In the genomic region with DNA sequence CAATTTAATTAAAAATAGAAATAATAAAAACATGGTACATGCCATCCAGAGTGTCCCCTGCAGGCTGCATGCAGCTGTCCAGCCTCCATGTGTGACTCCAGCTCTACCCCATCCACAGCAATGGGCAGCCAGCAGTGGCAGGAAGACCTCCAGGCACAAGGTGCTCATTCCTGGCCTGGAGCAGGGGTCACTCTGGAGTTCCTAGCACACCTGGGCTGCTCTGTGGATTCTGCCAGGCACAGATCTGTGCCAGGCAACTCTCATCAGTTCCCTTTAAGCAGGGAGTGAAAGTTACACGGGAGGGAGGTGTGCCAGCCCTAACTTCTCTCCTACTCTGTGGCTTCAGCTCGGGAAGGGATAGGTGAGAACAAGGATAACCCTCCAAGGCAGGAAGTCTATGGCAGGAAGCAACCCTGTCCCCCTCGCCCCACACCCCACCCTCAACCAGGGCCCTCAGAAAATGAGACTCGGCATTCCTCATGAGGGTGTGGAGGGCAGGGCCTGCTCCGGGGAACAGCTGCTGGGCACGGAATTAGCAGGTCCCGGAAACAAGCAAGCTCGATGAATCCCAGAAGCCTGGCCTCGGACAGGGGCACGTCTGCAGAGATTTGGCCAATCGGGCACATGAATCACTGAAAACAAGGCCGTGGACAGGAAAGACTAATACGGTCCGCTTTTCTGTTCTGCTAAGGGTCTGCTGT, we compare ENCODE assay signal across 15 cellular contexts. TPM values are rescaled to one million over a fixed set of nuclear protein-coding genes. Genes with fewer than 3 reads are reported as not detected.
DNase-seq lines count a peak whose midpoint lies in the region; ATAC-seq, FAIRE-seq and TF ChIP-seq lines count a peak whose summit lies in the region.
"Had no signal": no experiment of that assay in that cellular context is flagged by ENCODE, and none has a peak within 500 bp of the region (broad histone marks: within the 10 kb centered on the region; RNA-seq: fewer than 3 reads in every experiment).

No MANE protein-coding gene starts in this region.

- POLR2A ChIA-PET in naive thymus-derived CD4-positive, alpha-beta T cell (lab: Charles Lee), result no interaction called here

- H3K27me3 Mint-ChIP-seq in naive thymus-derived CD4-positive, alpha-beta T cell, result peaks cover 17 to 34% (median 26%) of the 10 kb centered on the region in 5 donors

- no peaks in the 10 kb centered on the region for H3K9me3 Mint-ChIP-seq in naive thymus-derived CD4-positive, alpha-beta T cell

- WGBS in small intestine, 3 donors, result 4 to 30% (median 24%) methylated on average over 14 of the region's 14 CpGs

- no peaks in the 10 kb centered on the region for H3K36me3 Mint-ChIP-seq in naive thymus-derived CD4-positive, alpha-beta T cell

- H3K27ac ChIP-seq in ascending aorta, result peak overlapping the region; percentile 89 to 95
- peak overlapping the region; percentile 5 for H3K27ac ChIP-seq in lower lobe of right lung
- H3K27ac ChIP-seq in small intestine (ENCODE audit: low read depth in 1 of 2, low read length in 1 of 2), result no peak overlapping the region
- no peak overlapping the region for H3K27ac ChIP-seq in naive thymus-derived CD4-positive, alpha-beta T cell (ENCODE audit: low read depth, low read length)
- H3K27ac ChIP-seq: C4-2B had no signal

- H3K27me3 ChIP-seq in ascending aorta, result no peaks in the 10 kb centered on the region
- H3K27me3 ChIP-seq in lower lobe of right lung (ENCODE audit: low read depth), result no peaks in the 10 kb centered on the region
- H3K27me3 ChIP-seq in small intestine (ENCODE audit: control insufficient read depth in 2 of 2, insufficient read depth in 2 of 2, low read length in 2 of 2), result no peaks in the 10 kb centered on the region
- no peaks in the 10 kb centered on the region for H3K27me3 ChIP-seq in naive thymus-derived CD4-positive, alpha-beta T cell (ENCODE audit: control insufficient read depth in 2 of 2, insufficient read depth in 2 of 2, low read length in 2 of 2)

- no peak overlapping the region for H3K27ac Mint-ChIP-seq in naive thymus-derived CD4-positive, alpha-beta T cell

- H3K36me3 ChIP-seq in ascending aorta, result peaks cover 6 to 11% of the 10 kb centered on the region in 2 donors
- no peaks in the 10 kb centered on the region for H3K36me3 ChIP-seq in lower lobe of right lung
- H3K36me3 ChIP-seq in small intestine (ENCODE audit: control insufficient read depth in 2 of 2, insufficient read depth in 2 of 2, low read length in 2 of 2), result no peaks in the 10 kb centered on the region
- no peaks in the 10 kb centered on the region for H3K36me3 ChIP-seq in naive thymus-derived CD4-positive, alpha-beta T cell (ENCODE audit: control insufficient read depth in 2 of 3, insufficient read depth in 3 of 3, low read length in 3 of 3)

- H3K9me3 ChIP-seq in ascending aorta (no peaks in the 10 kb centered on the region), lower lobe of right lung (no peaks in the 10 kb centered on the region), small intestine (ENCODE audit: control insufficient read depth, low read depth) (no peaks in the 10 kb centered on the region)
- no peaks in the 10 kb centered on the region for H3K9me3 ChIP-seq in naive thymus-derived CD4-positive, alpha-beta T cell (ENCODE audit: control insufficient read depth in 2 of 3, low read length in 3 of 3)

- H3K4me1 Mint-ChIP-seq in naive thymus-derived CD4-positive, alpha-beta T cell, result no peaks in the 10 kb centered on the region

- intact Hi-C loops in ascending aorta (cut with DNase I) (no loop called here), lower lobe of right lung (cut with DNase I) (no loop called here)
- intact Hi-C loops in naive thymus-derived CD4-positive, alpha-beta T cell (cut with micrococcal nuclease), result no loop called here

- CTCF ChIA-PET in naive thymus-derived CD4-positive, alpha-beta T cell (lab: Charles Lee), result no interaction called here

- ATAC-seq in lower lobe of right lung, result peak; percentile 70 to 90
- no peak for ATAC-seq in naive thymus-derived CD4-positive, alpha-beta T cell
- no peak for ATAC-seq in HG03520 (IDR thresholded peaks at IDR 0.05; ENCODE audit: unreplicated experiment)
- no peak for ATAC-seq in HG02870 (IDR thresholded peaks at IDR 0.05; ENCODE audit: unreplicated experiment)

- FAIRE-seq in HTR-8/SVneo (lab: Jason Lieb, UNC) (peak; percentile 42), small intestine (lab: Jason Lieb, UNC) (no peak)

- no peak overlapping the region for H3K4me3 Mint-ChIP-seq in naive thymus-derived CD4-positive, alpha-beta T cell

- peaks cover 21 to 53% of the 10 kb centered on the region in 2 donors for H3K4me1 ChIP-seq in ascending aorta
- H3K4me1 ChIP-seq in lower lobe of right lung, result no peaks in the 10 kb centered on the region
- H3K4me1 ChIP-seq in small intestine (ENCODE audit: control insufficient read depth in 2 of 2, insufficient read depth in 1 of 2, low read depth in 1 of 2, low read length in 1 of 2), result no peaks in the 10 kb centered on the region
- no peaks in the 10 kb centered on the region for H3K4me1 ChIP-seq in naive thymus-derived CD4-positive, alpha-beta T cell (ENCODE audit: control insufficient read depth in 2 of 2, insufficient read depth in 2 of 2, low read length in 2 of 2)

- DNase-seq in HTR-8/SVneo (ENCODE audit: insufficient read length, low spot score) (no peak), ascending aorta (ENCODE audit: low spot score in 2 of 2) (peak in 1 of 2 donors; percentile 82), lower lobe of right lung (no peak), small intestine (peak; percentile 73), RPMI8226 (no peak)
- DNase-seq in naive thymus-derived CD4-positive, alpha-beta T cell, result no peak
- DNase-seq: activated T-cell treated with anti-CD3 and anti-CD28 coated beads for 4 hours; effector CD8-positive, alpha-beta T cell; GDM1; head of caudate nucleus; NCI-H524 treated with DMSO at 0.1 percent for 48 hours; SIG-M5 had no signal

- H3K4me3 ChIP-seq in ascending aorta (peak overlapping the region; percentile 16 to 49), lower lobe of right lung (no peak overlapping the region), small intestine (ENCODE audit: low read depth in 1 of 2, low read length in 2 of 2) (no peak overlapping the region)
- H3K4me3 ChIP-seq in naive thymus-derived CD4-positive, alpha-beta T cell (ENCODE audit: low read length), result no peak overlapping the region

- TF ChIP-seq CTCF in ascending aorta (IDR thresholded peaks at IDR 0.05), result no peak
- TF ChIP-seq CTCF in lower lobe of right lung (IDR thresholded peaks at IDR 0.05), result no peak

RNA-seq across cellular contexts. Expression of a gene that starts 10.0 kb away (rescaled TPM):
- 86.7 TPM for total RNA-seq in ascending aorta
- 4.6 TPM for total RNA-seq in lower lobe of right lung
- 1 to 10 TPM in 1 of 3 donors, under 1 TPM in 2; 0.22 to 3.6 (median 0.81) TPM for polyA plus RNA-seq in small intestine
- total RNA-seq in naive thymus-derived CD4-positive, alpha-beta T cell, result under 1 TPM in 2 of 5 experiments, not detected in 3; 0.07 to 0.17 TPM
- not detected for polyA plus RNA-seq in naive thymus-derived CD4-positive, alpha-beta T cell

RNA-seq across cellular contexts. Expression of a gene that starts 33.6 kb away (rescaled TPM):
- total RNA-seq in ascending aorta (9.2 TPM), lower lobe of right lung (32.9 TPM)
- polyA plus RNA-seq in small intestine, result 10 to 100 TPM; 24.0 to 57.8 (median 54.6) TPM
- 100 to 1,000 TPM in 1 of 5 experiments, 10 to 100 TPM in 4; 25.0 to 115 (median 43.0) TPM for total RNA-seq in naive thymus-derived CD4-positive, alpha-beta T cell
- 10 to 100 TPM; 36.2 to 62.0 TPM for polyA plus RNA-seq in naive thymus-derived CD4-positive, alpha-beta T cell

Comparison
In these comparisons a context has a peak if more than half of its experiments do, and no peak if none do; other contexts are left out.
1. H3K27ac ChIP-seq: peak in ascending aorta (2 of 2) and lower lobe of right lung (single experiment); none in small intestine (0 of 2) and naive thymus-derived CD4-positive, alpha-beta T cell (single experiment).
2. H3K4me3 ChIP-seq: peak in ascending aorta (2 of 2); none in lower lobe of right lung (single experiment), small intestine (0 of 2) and naive thymus-derived CD4-positive, alpha-beta T cell (single experiment).
3. ATAC-seq: peak in lower lobe of right lung (2 of 2); none in naive thymus-derived CD4-positive, alpha-beta T cell (single experiment), HG03520 (single experiment) and HG02870 (single experiment).
4. RNA of a gene that starts 10.0 kb away (total RNA-seq): 86.7 TPM in ascending aorta (single experiment); 4.6 TPM in lower lobe of right lung (single experiment) and 0.07 to 0.17 TPM in naive thymus-derived CD4-positive, alpha-beta T cell; every median in the first group is over 10 times any median in the second.